Comparison of ENCODE assay signal across 8 cellular contexts in genomic region chr1:237124856-237125462, GRCh38.
DNase-seq lines count a peak whose midpoint lies in the region; ATAC-seq and TF ChIP-seq lines count a peak whose summit lies in the region.
"Had no signal": no experiment of that assay in that cellular context is flagged by ENCODE, and none has a peak within 500 bp of the region (broad histone marks: within the 10 kb centered on the region; RNA-seq: fewer than 3 reads in every experiment).

No MANE protein-coding gene starts in this region.

- H3K9me3 Mint-ChIP-seq in WTC11 (peaks cover 41% of the 10 kb centered on the region), nephron progenitor cell (peaks cover 43% of the 10 kb centered on the region)
- H3K9me3 Mint-ChIP-seq in effector memory CD8-positive, alpha-beta T cell: peaks cover 3 to 8% of the 10 kb centered on the region in 2 donors

- POLR2A ChIA-PET in WTC11 (lab: Charles Lee): no interaction called here

- peaks cover 30% of the 10 kb centered on the region for H3K36me3 Mint-ChIP-seq in WTC11
- peaks cover 5% of the 10 kb centered on the region for H3K36me3 Mint-ChIP-seq in nephron progenitor cell (ENCODE audit: low read depth)
- H3K36me3 Mint-ChIP-seq in effector memory CD8-positive, alpha-beta T cell (ENCODE audit: insufficient read depth): no peaks in the 10 kb centered on the region

- ATAC-seq in WTC11: peak; percentile 76
- ATAC-seq in effector memory CD8-positive, alpha-beta T cell (replicated peaks): no peak
- ATAC-seq in GM18511 (IDR thresholded peaks at IDR 0.05; ENCODE audit: unreplicated experiment): no peak

- H3K27me3 Mint-ChIP-seq in WTC11 (ENCODE audit: low read depth) (no peaks in the 10 kb centered on the region), nephron progenitor cell (ENCODE audit: low read depth, poor library complexity) (peaks cover 3% of the 10 kb centered on the region)
- H3K27me3 Mint-ChIP-seq in effector memory CD8-positive, alpha-beta T cell: peaks cover 0 to 20% of the 10 kb centered on the region in 2 donors

- H3K27ac Mint-ChIP-seq in WTC11: peak overlapping the region; percentile 58; the same call in 1 of the 2 replicates
- no peak overlapping the region for H3K27ac Mint-ChIP-seq in nephron progenitor cell
- no peak overlapping the region for H3K27ac Mint-ChIP-seq in effector memory CD8-positive, alpha-beta T cell

- TF ChIP-seq CTCF in GM12873 (IDR thresholded peaks at IDR 0.05; ENCODE audit: insufficient read depth, low read depth, low read length, missing control alignments) (peak; percentile 61), WTC11 (IDR thresholded peaks at IDR 0.05) (0 out of 2 replicates have a peak, but pooled peaks have one; percentile 27), nephron progenitor cell (IDR thresholded peaks at IDR 0.05) (peak; percentile 39)

- CTCF ChIA-PET in WTC11 (lab: Charles Lee): interaction anchor here (2.7 kb wide), 1 partner anchor 83 kb away, joined by 11 read pairs; the partner anchor contains the start of gene RYR2

- DNase-seq in KBM-7: peak; percentile 31
- DNase-seq in WTC11 (ENCODE audit: low spot score): no peak
- DNase-seq in nephron progenitor cell: no peak
- DNase-seq in effector memory CD8-positive, alpha-beta T cell: no peak
- no peak for DNase-seq in activated T-cell treated with anti-CD3 and anti-CD28 coated beads, Interleukin-2, amount 50 U/mL, for 48 hours
- DNase-seq: MG63 had no signal

- no peak overlapping the region for H3K4me3 Mint-ChIP-seq in WTC11
- H3K4me3 Mint-ChIP-seq in nephron progenitor cell: no peak overlapping the region
- no peak overlapping the region for H3K4me3 Mint-ChIP-seq in effector memory CD8-positive, alpha-beta T cell

- H3K4me1 Mint-ChIP-seq in WTC11: peaks cover 7% of the 10 kb centered on the region; the same call in 1 of the 2 replicates
- no peaks in the 10 kb centered on the region for H3K4me1 Mint-ChIP-seq in nephron progenitor cell
- no peaks in the 10 kb centered on the region for H3K4me1 Mint-ChIP-seq in effector memory CD8-positive, alpha-beta T cell (ENCODE audit: low read depth in 2 of 2)

- in situ Hi-C loops in KBM-7 (cut with MboI; ENCODE audit: low pct_unique_long_range_greater_than_20kb, low sequenced_read_pairs): no loop called here

TF ChIP-seq in WTC11, 78 proteins besides CTCF, POLR2A, EP300 and RAD21:
- TF ChIP-seq PRRX2 (CRISPR knock-in tag; IDR thresholded peaks at IDR 0.05) (no peak), JUN (CRISPR knock-in tag; IDR thresholded peaks at IDR 0.05) (no peak), ZNF532 (CRISPR knock-in tag; IDR thresholded peaks at IDR 0.05; ENCODE audit: borderline replicate concordance) (no peak), ZBTB43 (CRISPR knock-in tag; IDR thresholded peaks at IDR 0.05) (no peak), ATF2 (CRISPR knock-in tag; IDR thresholded peaks at IDR 0.05; ENCODE audit: borderline replicate concordance, low read depth) (no peak), TEAD4 (CRISPR knock-in tag; IDR thresholded peaks at IDR 0.05) (no peak), IRF2 (CRISPR knock-in tag; IDR thresholded peaks at IDR 0.05; ENCODE audit: borderline replicate concordance, low read depth) (no peak), ZNF138 (CRISPR knock-in tag; conservative IDR thresholded peaks at IDR 0.05) (no peak), SMAD4 (CRISPR knock-in tag; IDR thresholded peaks at IDR 0.05) (no peak), IRF1 (CRISPR knock-in tag; IDR thresholded peaks at IDR 0.05) (no peak), ZNF416 (CRISPR knock-in tag; IDR thresholded peaks at IDR 0.05) (no peak)
TF ChIP-seq in WTC11: peak in this region for 0.
